16 cellular contexts compared by ENCODE assay signal in the genomic region with DNA sequence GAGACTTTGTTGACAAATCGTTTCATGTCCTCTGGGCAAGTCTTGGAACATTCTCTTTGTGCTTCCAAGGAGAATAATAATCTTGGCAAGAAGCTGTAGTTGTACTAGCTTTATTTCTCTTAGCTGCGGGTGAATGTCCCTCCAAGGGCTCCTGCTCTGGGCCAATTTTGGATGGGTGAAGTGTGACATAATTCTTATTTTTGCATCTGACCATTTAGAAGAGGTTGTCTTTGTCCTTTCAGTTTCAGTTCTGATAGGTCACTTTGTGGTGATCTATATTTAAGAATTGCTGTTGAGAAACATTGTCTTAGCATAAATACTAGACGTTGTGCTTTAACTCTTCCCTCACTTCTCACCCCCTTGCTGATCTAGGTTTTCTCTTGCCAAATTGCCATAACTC.
A peak's percentile ranks its signal among the peaks of the same experiment; 100 is the strongest.
DNase-seq lines count a peak whose midpoint lies in the region; ATAC-seq and TF ChIP-seq lines count a peak whose summit lies in the region.
"Had no signal": no experiment of that assay in that cellular context is flagged by ENCODE, and none has a peak within 500 bp of the region (broad histone marks: within the 10 kb centered on the region; RNA-seq: fewer than 3 reads in every experiment).

No MANE protein-coding gene starts in this region.

- H3K4me1 ChIP-seq in mucosa of descending colon (ENCODE audit: low read depth), result no peaks in the 10 kb centered on the region
- H3K4me1 ChIP-seq in urinary bladder (ENCODE audit: insufficient read depth), result no peaks in the 10 kb centered on the region

- H3K27ac ChIP-seq in coronary artery (peak overlapping the region in 1 of 2 donors; percentile 40), urinary bladder (ENCODE audit: low read depth) (peak overlapping the region; percentile 5)
- H3K27ac ChIP-seq: 22Rv1 had no signal

- 25% methylated on average over 3 of the region's 3 CpGs for WGBS in urinary bladder

- H3K36me3 ChIP-seq in mucosa of descending colon (ENCODE audit: low read depth) (no peaks in the 10 kb centered on the region), urinary bladder (ENCODE audit: insufficient read depth) (no peaks in the 10 kb centered on the region)

- H3K9me3 ChIP-seq in mucosa of descending colon, result no peaks in the 10 kb centered on the region

- ATAC-seq in mucosa of descending colon, result peak; percentile 16
- ATAC-seq in HG02885 (IDR thresholded peaks at IDR 0.05; ENCODE audit: poor library complexity, unreplicated experiment), result no peak
- no peak for ATAC-seq in GM21515 (IDR thresholded peaks at IDR 0.05; ENCODE audit: unreplicated experiment)
- ATAC-seq: natural killer cell treated with Interleukin-12 subunit alpha and Interleukin-12 subunit beta and Interleukin-15 and Interleukin-18, amount 100 ng/mL, for 72 hours had no signal

- TF ChIP-seq CTCF in coronary artery (IDR thresholded peaks at IDR 0.05) (no peak), mucosa of descending colon (IDR thresholded peaks at IDR 0.05) (no peak)

- H3K4me3 ChIP-seq in coronary artery (peak overlapping the region; percentile 4), mucosa of descending colon (no peak overlapping the region), urinary bladder (ENCODE audit: low read depth, low read length) (peak overlapping the region; percentile 16)

- DNase-seq in NOMO-1 treated with DMSO at 0.1 percent for 48 hours (lab: John Stamatoyannopoulos, UW; ENCODE audit: unreplicated experiment), result peak; percentile 1
- DNase-seq in NOMO-1 treated with dmso at 0.1 percent for 144 hours (lab: John Stamatoyannopoulos, UW; ENCODE audit: unreplicated experiment), result no peak
- DNase-seq in coronary artery (ENCODE audit: low spot score), result no peak
- DNase-seq in mucosa of descending colon, result no peak
- no peak for DNase-seq in activated CD4-positive, alpha-beta T cell treated with anti-CD3 and anti-CD28 coated beads for 1 hour
- DNase-seq: activated CD8-positive, alpha-beta memory T cell treated with anti-CD3 and anti-CD28 coated beads, Interleukin-2, amount 50 U/mL, for 48 hours; activated naive CD4-positive, alpha-beta T cell treated with Interleukin-2 at 50 U/mL for 16 hours; H7; NCI-H2081 treated with DMSO at 0.1 percent for 48 hours; NCI-H748 treated with DMSO at 0.1 percent for 48 hours; stimulated activated CD4-positive, alpha-beta T cell treated with anti-CD3 and anti-CD28 coated beads, Interleukin-2, amount 100 ng/mL, for 24 hours had no signal

- intact Hi-C loops in mucosa of descending colon (cut with DNase I, micrococcal nuclease), result no loop called here
